Comparison of ENCODE assay signal across 1 cellular context in the genomic region with DNA sequence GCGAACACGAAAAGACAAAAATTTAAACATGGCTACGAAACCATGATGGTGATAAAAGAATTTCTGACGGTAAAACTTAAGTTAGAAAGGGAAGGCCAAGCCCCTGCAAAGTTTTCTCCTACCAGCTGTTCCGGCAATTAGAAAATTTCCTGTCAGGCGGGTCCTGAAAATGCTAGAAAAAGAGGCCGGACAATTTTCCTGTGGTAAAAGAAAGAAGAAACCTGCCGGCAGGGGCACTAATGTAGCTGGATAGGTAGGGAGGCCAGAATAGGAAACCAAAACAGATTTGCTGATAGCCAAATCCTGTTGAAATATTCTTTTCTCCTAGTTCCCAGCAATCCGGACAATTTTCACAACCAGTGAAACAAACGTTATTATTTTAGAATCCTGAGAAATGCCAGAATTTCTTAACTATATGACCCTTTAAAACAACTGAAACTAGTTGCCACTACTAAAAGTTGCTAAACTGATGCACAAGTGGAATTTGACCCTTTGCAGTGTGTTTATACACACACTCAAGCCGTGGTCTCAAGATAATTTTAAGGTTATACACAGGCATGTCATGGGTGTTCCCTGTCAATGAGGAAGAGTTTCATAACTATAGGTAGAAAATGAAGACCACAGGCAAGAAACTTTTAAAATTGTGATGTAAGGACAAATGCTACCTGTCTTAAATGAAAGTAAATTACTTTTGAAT.
TF ChIP-seq lines count a peak whose summit lies in the region.

No MANE protein-coding gene starts in this region.

TF ChIP-seq in GM23338, 12 proteins besides CTCF, POLR2A, EP300 and RAD21 (continued from another document):
- TF ChIP-seq, protein P1, sequence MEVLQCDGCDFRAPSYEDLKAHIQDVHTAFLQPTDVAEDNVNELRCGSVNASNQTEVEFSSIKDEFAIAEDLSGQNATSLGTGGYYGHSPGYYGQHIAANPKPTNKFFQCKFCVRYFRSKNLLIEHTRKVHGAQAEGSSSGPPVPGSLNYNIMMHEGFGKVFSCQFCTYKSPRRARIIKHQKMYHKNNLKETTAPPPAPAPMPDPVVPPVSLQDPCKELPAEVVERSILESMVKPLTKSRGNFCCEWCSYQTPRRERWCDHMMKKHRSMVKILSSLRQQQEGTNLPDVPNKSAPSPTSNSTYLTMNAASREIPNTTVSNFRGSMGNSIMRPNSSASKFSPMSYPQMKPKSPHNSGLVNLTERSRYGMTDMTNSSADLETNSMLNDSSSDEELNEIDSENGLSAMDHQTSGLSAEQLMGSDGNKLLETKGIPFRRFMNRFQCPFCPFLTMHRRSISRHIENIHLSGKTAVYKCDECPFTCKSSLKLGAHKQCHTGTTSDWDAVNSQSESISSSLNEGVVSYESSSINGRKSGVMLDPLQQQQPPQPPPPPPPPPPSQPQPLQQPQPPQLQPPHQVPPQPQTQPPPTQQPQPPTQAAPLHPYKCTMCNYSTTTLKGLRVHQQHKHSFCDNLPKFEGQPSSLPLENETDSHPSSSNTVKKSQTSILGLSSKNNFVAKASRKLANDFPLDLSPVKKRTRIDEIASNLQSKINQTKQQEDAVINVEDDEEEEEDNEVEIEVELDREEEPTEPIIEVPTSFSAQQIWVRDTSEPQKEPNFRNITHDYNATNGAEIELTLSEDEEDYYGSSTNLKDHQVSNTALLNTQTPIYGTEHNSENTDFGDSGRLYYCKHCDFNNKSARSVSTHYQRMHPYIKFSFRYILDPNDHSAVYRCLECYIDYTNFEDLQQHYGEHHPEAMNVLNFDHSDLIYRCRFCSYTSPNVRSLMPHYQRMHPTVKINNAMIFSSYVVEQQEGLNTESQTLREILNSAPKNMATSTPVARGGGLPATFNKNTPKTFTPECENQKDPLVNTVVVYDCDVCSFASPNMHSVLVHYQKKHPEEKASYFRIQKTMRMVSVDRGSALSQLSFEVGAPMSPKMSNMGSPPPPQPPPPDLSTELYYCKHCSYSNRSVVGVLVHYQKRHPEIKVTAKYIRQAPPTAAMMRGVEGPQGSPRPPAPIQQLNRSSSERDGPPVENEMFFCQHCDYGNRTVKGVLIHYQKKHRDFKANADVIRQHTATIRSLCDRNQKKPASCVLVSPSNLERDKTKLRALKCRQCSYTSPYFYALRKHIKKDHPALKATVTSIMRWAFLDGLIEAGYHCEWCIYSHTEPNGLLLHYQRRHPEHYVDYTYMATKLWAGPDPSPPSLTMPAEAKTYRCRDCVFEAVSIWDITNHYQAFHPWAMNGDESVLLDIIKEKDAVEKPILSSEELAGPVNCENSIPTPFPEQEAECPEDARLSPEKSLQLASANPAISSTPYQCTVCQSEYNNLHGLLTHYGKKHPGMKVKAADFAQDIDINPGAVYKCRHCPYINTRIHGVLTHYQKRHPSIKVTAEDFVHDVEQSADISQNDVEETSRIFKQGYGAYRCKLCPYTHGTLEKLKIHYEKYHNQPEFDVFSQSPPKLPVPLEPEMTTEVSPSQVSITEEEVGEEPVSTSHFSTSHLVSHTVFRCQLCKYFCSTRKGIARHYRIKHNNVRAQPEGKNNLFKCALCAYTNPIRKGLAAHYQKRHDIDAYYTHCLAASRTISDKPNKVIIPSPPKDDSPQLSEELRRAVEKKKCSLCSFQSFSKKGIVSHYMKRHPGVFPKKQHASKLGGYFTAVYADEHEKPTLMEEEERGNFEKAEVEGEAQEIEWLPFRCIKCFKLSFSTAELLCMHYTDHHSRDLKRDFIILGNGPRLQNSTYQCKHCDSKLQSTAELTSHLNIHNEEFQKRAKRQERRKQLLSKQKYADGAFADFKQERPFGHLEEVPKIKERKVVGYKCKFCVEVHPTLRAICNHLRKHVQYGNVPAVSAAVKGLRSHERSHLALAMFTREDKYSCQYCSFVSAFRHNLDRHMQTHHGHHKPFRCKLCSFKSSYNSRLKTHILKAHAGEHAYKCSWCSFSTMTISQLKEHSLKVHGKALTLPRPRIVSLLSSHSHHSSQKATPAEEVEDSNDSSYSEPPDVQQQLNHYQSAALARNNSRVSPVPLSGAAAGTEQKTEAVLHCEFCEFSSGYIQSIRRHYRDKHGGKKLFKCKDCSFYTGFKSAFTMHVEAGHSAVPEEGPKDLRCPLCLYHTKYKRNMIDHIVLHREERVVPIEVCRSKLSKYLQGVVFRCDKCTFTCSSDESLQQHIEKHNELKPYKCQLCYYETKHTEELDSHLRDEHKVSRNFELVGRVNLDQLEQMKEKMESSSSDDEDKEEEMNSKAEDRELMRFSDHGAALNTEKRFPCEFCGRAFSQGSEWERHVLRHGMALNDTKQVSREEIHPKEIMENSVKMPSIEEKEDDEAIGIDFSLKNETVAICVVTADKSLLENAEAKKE (CRISPR knock-in tag; IDR thresholded peaks at IDR 0.05) = no peak
- no peak for TF ChIP-seq NANOG (IDR thresholded peaks at IDR 0.05; ENCODE audit: borderline replicate concordance)
- TF ChIP-seq POLR2AphosphoS5 (IDR thresholded peaks at IDR 0.05; ENCODE audit: low read depth) = no peak
- no peak for TF ChIP-seq JUNB (IDR thresholded peaks at IDR 0.05; ENCODE audit: unreplicated experiment)
- no peak for TF ChIP-seq ETS1 (IDR thresholded peaks at IDR 0.05)
- no peak for TF ChIP-seq ZNF114 (CRISPR knock-in tag; IDR thresholded peaks at IDR 0.05)
